ENCODE assay signal across 26 cellular contexts in the genomic region with DNA sequence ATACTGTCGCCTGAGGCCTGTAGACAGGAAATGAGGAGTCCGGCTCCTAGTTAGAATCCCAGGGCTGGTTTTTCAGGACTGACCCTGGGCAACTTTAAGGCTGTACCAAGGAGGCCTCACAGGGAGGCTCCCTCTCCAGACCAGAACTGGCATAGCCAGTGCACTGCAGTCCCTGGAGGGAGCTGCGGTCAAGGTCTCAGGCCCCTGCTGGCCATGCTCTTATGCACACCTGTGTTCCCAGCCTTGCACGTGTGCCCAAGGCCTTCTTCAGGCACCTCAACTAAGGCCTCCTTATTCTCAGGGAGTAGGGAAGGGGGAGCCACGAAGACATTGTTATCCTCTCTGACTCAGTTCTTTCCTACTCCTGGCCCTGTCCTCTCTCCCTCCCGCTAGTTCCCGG. TPM values are rescaled to one million over a fixed set of nuclear protein-coding genes. Genes with fewer than 3 reads are reported as not detected.
DNase-seq lines count a peak whose midpoint lies in the region; ATAC-seq, FAIRE-seq and TF ChIP-seq lines count a peak whose summit lies in the region.
"Had no signal": no experiment of that assay in that cellular context is flagged by ENCODE, and none has a peak within 500 bp of the region (broad histone marks: within the 10 kb centered on the region; RNA-seq: fewer than 3 reads in every experiment).

No MANE protein-coding gene starts in this region.

- H2BK12ac ChIP-seq in H1 (ENCODE audit: low read depth, low read length): no peak overlapping the region

- ATAC-seq in upper lobe of right lung: no peak
- ATAC-seq: gastrocnemius medialis had no signal

- no peak overlapping the region for H4K5ac ChIP-seq in H1 (ENCODE audit: insufficient read length, low read depth, low read length)

- 82% methylated on average over 6 of the region's 7 CpGs; no CpG with 5 or more reads in 1 of the 2 experiments for WGBS in H1 (ENCODE audit: extremely low coverage in 1 of 2, insufficient coverage in 1 of 2, insufficient read length in 1 of 2, insufficient replicate concordance in 2 of 2, low coverage in 1 of 2, low lambda C conversion rate in 2 of 2, missing lambda C conversion rate in 1 of 2), 2 experiments

- peaks cover 96% of the 10 kb centered on the region for H3K4me1 ChIP-seq in OCI-LY1 (ENCODE audit: insufficient read depth, low read length, severe bottlenecking)
- H3K4me1 ChIP-seq in H1 (replicated peaks in 1 of 4; ENCODE audit: control insufficient read depth in 3 of 4, insufficient read depth in 4 of 4, low read length in 3 of 4): no peaks in the 10 kb centered on the region
- peaks cover 33% of the 10 kb centered on the region for H3K4me1 ChIP-seq in upper lobe of right lung
- H3K4me1 ChIP-seq: HAP-1 had no signal

- H2AFZ ChIP-seq in OCI-LY1 (ENCODE audit: low read length) (no peak overlapping the region), H1 (ENCODE audit: low read length) (no peak overlapping the region)

- no peak for TF ChIP-seq POLR2A in H1 (IDR thresholded peaks at IDR 0.05; ENCODE audit: control extremely low read depth in 1 of 2, low read depth in 2 of 2, low read length in 2 of 2)

- no peak overlapping the region for H2BK120ac ChIP-seq in H1 (replicated peaks; ENCODE audit: low read depth, low read length)

- peak; percentile 12 to 47; a peak in 3 of 4 replicates for TF ChIP-seq RAD21 in H1 (IDR thresholded peaks at IDR 0.05 in 1 of 2, conservative IDR thresholded peaks at IDR 0.05 in 1 of 2; ENCODE audit: low read depth in 2 of 2, low read length in 2 of 2)

- no peak overlapping the region for H3K23ac ChIP-seq in H1 (ENCODE audit: insufficient read length)

- no peak overlapping the region for H2BK20ac ChIP-seq in H1 (ENCODE audit: low read length)

- no peak overlapping the region for H2BK15ac ChIP-seq in H1 (ENCODE audit: low read length)

- H3K4me2 ChIP-seq in OCI-LY1 (ENCODE audit: low read length) (no peak overlapping the region; the same call in 1 of the 2 replicates), H1 (ENCODE audit: insufficient read depth in 1 of 2, low read depth in 2 of 2, low read length in 2 of 2) (no peak overlapping the region)

- intact Hi-C loops in upper lobe of right lung (cut with DNase I): no loop called here

- no peak overlapping the region; the same call in 1 of the 2 replicates for H3K9ac ChIP-seq in OCI-LY1 (ENCODE audit: low read length)
- H3K9ac ChIP-seq in H1 (replicated peaks in 1 of 4; ENCODE audit: extremely low read depth in 1 of 4, low read depth in 3 of 4, low read length in 3 of 4): no peak overlapping the region

- H2BK5ac ChIP-seq in H1 (ENCODE audit: low read depth, low read length): no peak overlapping the region

- H3K27me3 ChIP-seq in OCI-LY1 (ENCODE audit: insufficient read depth, low read length): no peaks in the 10 kb centered on the region
- H3K27me3 ChIP-seq in H1 (replicated peaks in 1 of 4; ENCODE audit: control insufficient read depth in 3 of 4, extremely low read depth in 1 of 4, insufficient read depth in 3 of 4, low read length in 3 of 4): no peaks in the 10 kb centered on the region
- no peaks in the 10 kb centered on the region for H3K27me3 ChIP-seq in upper lobe of right lung
- H3K27me3 ChIP-seq: esophagus squamous epithelium, gastrocnemius medialis, SJSA1, thyroid gland had no signal

- H3K27ac ChIP-seq in OCI-LY1 (ENCODE audit: low read depth, low read length, poor library complexity, severe bottlenecking): peak overlapping the region; percentile 96
- H3K27ac ChIP-seq in H1 (ENCODE audit: low read depth, low read length): no peak overlapping the region
- H3K27ac ChIP-seq in upper lobe of right lung: peak overlapping the region; percentile 82
- H3K27ac ChIP-seq: SJSA1, thyroid gland had no signal

- H3K79me2 ChIP-seq in OCI-LY1 (ENCODE audit: insufficient read depth, low read length) (no peaks in the 10 kb centered on the region), H1 (ENCODE audit: control insufficient read depth in 1 of 2, insufficient read depth in 2 of 2, low read length in 2 of 2) (no peaks in the 10 kb centered on the region)

- no peak overlapping the region for H3K56ac ChIP-seq in H1 (replicated peaks; ENCODE audit: insufficient read length, low read depth, low read length)

- no peaks in the 10 kb centered on the region for H3K79me1 ChIP-seq in H1 (ENCODE audit: low read depth, low read length)

- no peak overlapping the region for H3K4ac ChIP-seq in H1 (replicated peaks; ENCODE audit: insufficient read length, low read depth, low read length)

- no peak overlapping the region for H3K4me3 ChIP-seq in GM12864 (ENCODE audit: low read depth, low read length)
- no peak overlapping the region for H3K4me3 ChIP-seq in OCI-LY1 (ENCODE audit: low read depth, low read length, poor library complexity, severe bottlenecking)
- H3K4me3 ChIP-seq in H1 (ENCODE audit: extremely low read depth in 1 of 4, insufficient read depth in 2 of 4, low read depth in 3 of 4, low read length in 4 of 4): no peak overlapping the region
- H3K4me3 ChIP-seq in upper lobe of right lung: no peak overlapping the region
- H3K4me3 ChIP-seq: esophagus squamous epithelium, gastrocnemius medialis, HAP-1, lower lobe of right lung, SJSA1, thyroid gland had no signal

- no peaks in the 10 kb centered on the region for H3K23me2 ChIP-seq in H1 (ENCODE audit: low read depth, low read length)

- H4K8ac ChIP-seq in H1 (ENCODE audit: extremely low read depth, insufficient read depth, low read length): no peak overlapping the region

- H3K9me2 ChIP-seq in OCI-LY1 (ENCODE audit: low read depth, low read length): no peaks in the 10 kb centered on the region

- H3K9me3 ChIP-seq in OCI-LY1 (ENCODE audit: low read length) (no peaks in the 10 kb centered on the region), H1 (ENCODE audit: insufficient read depth in 2 of 2, low read depth in 1 of 2, low read length in 1 of 2) (no peaks in the 10 kb centered on the region), upper lobe of right lung (no peaks in the 10 kb centered on the region)
- H3K9me3 ChIP-seq: Caco-2, esophagus squamous epithelium, gastrocnemius medialis, HAP-1, lower lobe of right lung, SJSA1, thyroid gland had no signal

- CTCF ChIA-PET in H1 (lab: Charles Lee; ENCODE audit: partially characterized antibody): interaction anchor here (0.6 to 3.1 kb wide), 7 partner anchors 9 to 158 kb away, joined by 3 to 13 read pairs (median 3); no protein-coding TSS in a partner anchor

- H4K20me1 ChIP-seq in OCI-LY1 (ENCODE audit: insufficient read depth, low read length): no peaks in the 10 kb centered on the region
- H4K20me1 ChIP-seq in H1 (replicated peaks in 1 of 2; ENCODE audit: control insufficient read depth in 1 of 2, insufficient read depth in 2 of 2, low read length in 2 of 2): no peaks in the 10 kb centered on the region

- H4K91ac ChIP-seq in H1 (replicated peaks; ENCODE audit: insufficient read length, low read length): no peak overlapping the region

- H3K14ac ChIP-seq in H1 (ENCODE audit: insufficient read length): no peak overlapping the region

- no peak for FAIRE-seq in H1 (lab: Jason Lieb, UNC)
- no peak for FAIRE-seq in HTR-8/SVneo (lab: Jason Lieb, UNC)
- no peak for FAIRE-seq in GM19239 (lab: Jason Lieb, UNC)
- FAIRE-seq: colon, GM18507, kidney had no signal

- H3K36me3 ChIP-seq in OCI-LY1 (ENCODE audit: insufficient read depth, low read length): no peaks in the 10 kb centered on the region
- H3K36me3 ChIP-seq in H1 (ENCODE audit: control insufficient read depth in 2 of 4, insufficient read depth in 4 of 4, low read length in 3 of 4): no peaks in the 10 kb centered on the region
- H3K36me3 ChIP-seq in upper lobe of right lung: no peaks in the 10 kb centered on the region
- H3K36me3 ChIP-seq: esophagus squamous epithelium, gastrocnemius medialis, HAP-1, SJSA1, thyroid gland had no signal

- H2AK5ac ChIP-seq in H1 (ENCODE audit: low read depth, low read length): no peak overlapping the region

- no peak for TF ChIP-seq EP300 in H1 (IDR thresholded peaks at IDR 0.05; ENCODE audit: borderline replicate concordance in 1 of 2, low read depth in 2 of 2, low read length in 2 of 2)

- no peaks in the 10 kb centered on the region for H3F3A ChIP-seq in OCI-LY1 (ENCODE audit: insufficient read depth, low read length)

- POLR2A ChIA-PET in H1 (lab: Charles Lee; ENCODE audit: partially characterized antibody): interaction anchor here (0.6 kb wide), 1 partner anchor 35 kb away, joined by 3 read pairs; no protein-coding TSS in a partner anchor

- peak; percentile 6 for TF ChIP-seq CTCF in GM12864 (IDR thresholded peaks at IDR 0.05; ENCODE audit: low read depth, low read length, missing control alignments)
- TF ChIP-seq CTCF in OCI-LY1 (IDR thresholded peaks at IDR 0.05; ENCODE audit: low read length): peak; percentile 46
- peak; percentile 60 to 81 (median 60) for TF ChIP-seq CTCF in H1 (IDR thresholded peaks at IDR 0.05; ENCODE audit: control extremely low read depth in 1 of 3, insufficient read depth in 1 of 3, low read depth in 1 of 3, low read length in 3 of 3)
- no peak for TF ChIP-seq CTCF in upper lobe of right lung (IDR thresholded peaks at IDR 0.05)

- no peak overlapping the region for H3K18ac ChIP-seq in H1 (ENCODE audit: extremely low read depth, low read length)

- no peak for DNase-seq in GM12864 (ENCODE audit: low read depth)
- peak in 1 of 2 experiments; percentile 44 for DNase-seq in H1 (ENCODE audit: low read depth in 1 of 2, low spot score in 2 of 2)
- DNase-seq in upper lobe of right lung: no peak
- DNase-seq in HTR-8/SVneo (ENCODE audit: insufficient read length, low spot score): no peak
- DNase-seq in GM19239 (ENCODE audit: insufficient read length, low spot score): no peak
- no peak for DNase-seq in islet precursor cell
- DNase-seq: activated gamma-delta T cell; AML-193; EL; esophagus squamous epithelium; gastrocnemius medialis; hypothalamus; KBM-7; kidney; lower lobe of right lung; NCI-H1694 treated with DMSO at 0.1 percent for 48 hours; nucleus accumbens; stimulated activated CD4-positive, alpha-beta T cell treated with anti-CD3 and anti-CD28 coated beads, Interleukin-4, amount 100 ng/mL, for 24 hours; stimulated activated naive CD4-positive, alpha-beta T cell treated with Interleukin-2 at 50 U/mL for 16 hours; thyroid gland had no signal

RNA-seq across cellular contexts. Expression of a gene that starts 22.0 kb away (rescaled TPM):
- total RNA-seq in H1 (2021; fragmentation: NEBNext Ultra II Directional; extraction: Animal tissue kit (Norgen Biotek cat#: 25700)): 13.4 and 17.1 TPM in 2 replicates
- 3.1 and 3.4 TPM in 2 replicates for polyA plus RNA-seq in H1 (2011; rRNA removed)
- polyA plus RNA-seq in H1 (2011; cell fraction: cytosol; rRNA removed): 4.4 TPM
- polyA plus RNA-seq in H1 (2011; cell fraction: nucleus; rRNA removed): 1.7 TPM
- polyA plus RNA-seq in H1 (2012, experiment 1 of 2): 6.9 to 14.0 TPM (median 10.4 TPM) in 4 replicates
- 0.98 TPM for polyA plus RNA-seq in H1 (2012, experiment 2 of 2)
- 10.5 TPM for polyA plus RNA-seq in H1 (2013, experiment 1 of 2)
- polyA plus RNA-seq in H1 (2013, experiment 2 of 2): 13.5 TPM
- polyA minus RNA-seq in H1 (2011; rRNA and poly(A)+ RNA removed): 5.3 and 6.1 TPM in 2 replicates
- 3.2 TPM for polyA minus RNA-seq in H1 (2011; cell fraction: cytosol; rRNA and poly(A)+ RNA removed)
- 8.5 TPM for polyA minus RNA-seq in H1 (2011; cell fraction: nucleus; rRNA and poly(A)+ RNA removed)
- total RNA-seq in upper lobe of right lung: 72.1 TPM

RNA-seq across cellular contexts. Expression of a gene that starts 36.6 kb away (rescaled TPM):
- total RNA-seq in H1 (2021; fragmentation: NEBNext Ultra II Directional; extraction: Animal tissue kit (Norgen Biotek cat#: 25700)): 2.5 and 3.2 TPM in 2 replicates
- polyA plus RNA-seq in H1 (2011; rRNA removed): 2.7 and 2.9 TPM in 2 replicates
- polyA plus RNA-seq in H1 (2011; cell fraction: cytosol; rRNA removed): 4.7 TPM
- 2.4 TPM for polyA plus RNA-seq in H1 (2011; cell fraction: nucleus; rRNA removed)
- 2.2 to 3.1 TPM (median 2.6 TPM) in 4 replicates for polyA plus RNA-seq in H1 (2012, experiment 1 of 2)
- 1.8 TPM for polyA plus RNA-seq in H1 (2012, experiment 2 of 2)
- 4.1 TPM for polyA plus RNA-seq in H1 (2013, experiment 1 of 2)
- 4.9 TPM for polyA plus RNA-seq in H1 (2013, experiment 2 of 2)
- polyA minus RNA-seq in H1 (2011; rRNA and poly(A)+ RNA removed): 4.1 and 4.5 TPM in 2 replicates
- 4.0 TPM for polyA minus RNA-seq in H1 (2011; cell fraction: cytosol; rRNA and poly(A)+ RNA removed)
- polyA minus RNA-seq in H1 (2011; cell fraction: nucleus; rRNA and poly(A)+ RNA removed): 3.9 TPM
- 47.1 TPM for total RNA-seq in upper lobe of right lung

Comparison
In these comparisons a context has a peak if more than half of its experiments do, and no peak if none do; other contexts are left out.
1. RNA of a gene that starts 36.6 kb away (total RNA-seq): 47.1 TPM in upper lobe of right lung (single experiment); 2.5 to 3.2 TPM in H1; every median in the first group is over 10 times any median in the second.